In genomic region chr2:129055242-129055641, GRCh38 we compare ENCODE assay signal across 32 cellular contexts.
"Had no signal": no experiment of that assay in that cellular context is flagged by ENCODE, and none has a peak within 500 bp of the region (broad histone marks: within the 10 kb centered on the region; RNA-seq: fewer than 3 reads in every experiment).

No MANE protein-coding gene starts in this region.

- H3K4me2 ChIP-seq: KMS-11 had no signal

- H3K4me1 ChIP-seq: Peyer's patch had no signal

- H3K27me3 ChIP-seq: brain microvascular endothelial cell, cardiac muscle cell, Peyer's patch had no signal

- H3K9ac ChIP-seq: KMS-11 had no signal

- H3K27ac ChIP-seq: brain microvascular endothelial cell, cardiac muscle cell, KMS-11, Peyer's patch, WERI-Rb-1 had no signal

- DNase-seq: activated CD4-positive, alpha-beta memory T cell treated with anti-CD3 and anti-CD28 coated beads, Interleukin-2, amount 10 ng/mL, durations not matched to agents 7 days and 5 days; activated CD4-positive, alpha-beta T cell treated with anti-CD3 and anti-CD28 coated beads for 1 hour; activated CD4-positive, alpha-beta T cell treated with anti-CD3 and anti-CD28 coated beads for 48 hours; activated CD4-positive, CD25-positive, alpha-beta regulatory T cell; activated CD8-positive, alpha-beta memory T cell treated with anti-CD3 and anti-CD28 coated beads for 24 hours; activated CD8-positive, alpha-beta memory T cell treated with anti-CD3 and anti-CD28 coated beads, Interleukin-2, amount 10 ng/mL, durations not matched to agents 7 days and 5 days; activated CD8-positive, alpha-beta memory T cell treated with anti-CD3 and anti-CD28 coated beads, Interleukin-2, amount 50 U/mL, for 48 hours; activated effector memory CD4-positive, alpha-beta T cell treated with Interleukin-2 at 50 U/mL for 16 hours; activated naive CD4-positive, alpha-beta T cell treated with anti-CD3 and anti-CD28 coated beads, Interleukin-2, amount 10 ng/mL, durations not matched to agents 7 days and 5 days; activated naive CD8-positive, alpha-beta T cell treated with anti-CD3 and anti-CD28 coated beads, Interleukin-2, amount 50 U/mL, for 24 hours; activated T-cell treated with anti-CD3 and anti-CD28 coated beads, Interleukin-2, amount 50 U/mL, for 48 hours; anterior cingulate cortex; brain microvascular endothelial cell; NCI-H1105; NCI-H1417 treated with DMSO at 0.1 percent for 48 hours; NCI-H187 treated with DMSO at 0.1 percent for 48 hours; NCI-H2081 treated with DMSO at 0.1 percent for 48 hours; NCI-H226; NCI-H446 treated with DMSO at 0.1 percent for 48 hours; NCI-H82; NK-92 treated with Interleukin-12 subunit alpha and Interleukin-12 subunit beta, amount 100 ng/mL, for 24 hours; PC-3; Peyer's patch; Right ventricle myocardium superior; RPMI8226; SW 1271; T-helper 1 cell; T-helper 2 cell; T-helper 9 cell; WERI-Rb-1 had no signal

- H3K4me3 ChIP-seq: cardiac muscle cell, Peyer's patch had no signal

- H3K36me3 ChIP-seq: brain microvascular endothelial cell, cardiac muscle cell, Peyer's patch, WERI-Rb-1 had no signal

- H3K9me3 ChIP-seq: Peyer's patch had no signal
